22 cellular contexts compared by ENCODE assay signal in genomic region chr18:32037616-32038015, GRCh38.
"Had no signal": no experiment of that assay in that cellular context is flagged by ENCODE, and none has a peak within 500 bp of the region (broad histone marks: within the 10 kb centered on the region; RNA-seq: fewer than 3 reads in every experiment).

No MANE protein-coding gene starts in this region.

- H3K4me1 Mint-ChIP-seq: nephron progenitor cell had no signal

- H3K4me3 ChIP-seq: breast epithelium, colonic mucosa, dorsolateral prefrontal cortex, esophagus squamous epithelium, heart right ventricle, pancreas, tibial artery had no signal

- H3K27me3 Mint-ChIP-seq: activated CD4-positive, alpha-beta T cell treated with anti-CD3 and anti-CD28 coated beads, Interleukin-2, amount 10 ng/mL, durations not matched to agents 24 days and 14 days; activated naive CD8-positive, alpha-beta T cell treated with anti-CD3 and anti-CD28 coated beads, Interleukin-2, amount 10 ng/mL, durations not matched to agents 7 days and 5 days; memory B cell; stimulated activated naive CD8-positive, alpha-beta T cell treated with anti-CD3 and anti-CD28 coated beads, Interleukin-15, Interleukin-2, amounts not matched to agents 100 ng/mL and 50 ng/mL, for 24 hours had no signal

- H3K36me3 ChIP-seq: breast epithelium, colonic mucosa, pancreas had no signal

- H3K27ac Mint-ChIP-seq: memory B cell, nephron progenitor cell had no signal

- H3K4me1 ChIP-seq: breast epithelium, colonic mucosa, esophagus squamous epithelium, pancreas, tibial artery had no signal

- DNase-seq: activated CD4-positive, alpha-beta T cell treated with anti-CD3 and anti-CD28 coated beads, Interleukin-2, amount 10 ng/mL, durations not matched to agents 24 days and 14 days; activated effector memory CD4-positive, alpha-beta T cell treated with anti-CD3 and anti-CD28 coated beads, Interleukin-2, amount 50 U/mL, for 16 hours; activated naive CD8-positive, alpha-beta T cell treated with anti-CD3 and anti-CD28 coated beads, Interleukin-2, amount 10 ng/mL, durations not matched to agents 7 days and 5 days; activated T-cell treated with anti-CD3 and anti-CD28 coated beads, Interleukin-2, amount 50 U/mL, for 48 hours; amniotic stem cell; colonic mucosa; dorsolateral prefrontal cortex; esophagus squamous epithelium; heart right ventricle; left colon; nephron progenitor cell; pancreas; right cardiac atrium; stimulated activated CD4-positive, alpha-beta T cell treated with anti-CD3 and anti-CD28 coated beads, Interleukin-4, amount 100 ng/mL, for 24 hours; substantia nigra; T-helper 1 cell; T1000; tibial artery had no signal

- H3K9me3 ChIP-seq: breast epithelium, colonic mucosa, esophagus squamous epithelium, heart right ventricle, pancreas, tibial artery had no signal

- H3K27ac ChIP-seq: breast epithelium, colonic mucosa, dorsolateral prefrontal cortex, esophagus squamous epithelium, heart right ventricle, pancreas, tibial artery had no signal

- ATAC-seq: heart right ventricle, left colon, pancreas, right cardiac atrium, SK-N-SH treated with all-trans-retinoic acid at 6 μM for 48 hours had no signal

- H3K4me3 Mint-ChIP-seq: activated CD4-positive, alpha-beta T cell treated with anti-CD3 and anti-CD28 coated beads, Interleukin-2, amount 10 ng/mL, durations not matched to agents 24 days and 14 days; activated naive CD8-positive, alpha-beta T cell treated with anti-CD3 and anti-CD28 coated beads, Interleukin-2, amount 10 ng/mL, durations not matched to agents 7 days and 5 days; memory B cell; nephron progenitor cell; stimulated activated naive CD8-positive, alpha-beta T cell treated with anti-CD3 and anti-CD28 coated beads, Interleukin-15, Interleukin-2, amounts not matched to agents 100 ng/mL and 50 ng/mL, for 24 hours had no signal

- H3K9me3 Mint-ChIP-seq: activated CD4-positive, alpha-beta T cell treated with anti-CD3 and anti-CD28 coated beads, Interleukin-2, amount 10 ng/mL, durations not matched to agents 24 days and 14 days; memory B cell had no signal

- H3K27me3 ChIP-seq: breast epithelium, colonic mucosa, dorsolateral prefrontal cortex, esophagus squamous epithelium, heart right ventricle, pancreas, tibial artery had no signal
